ENCODE assay signal across 18 cellular contexts in the genomic region with DNA sequence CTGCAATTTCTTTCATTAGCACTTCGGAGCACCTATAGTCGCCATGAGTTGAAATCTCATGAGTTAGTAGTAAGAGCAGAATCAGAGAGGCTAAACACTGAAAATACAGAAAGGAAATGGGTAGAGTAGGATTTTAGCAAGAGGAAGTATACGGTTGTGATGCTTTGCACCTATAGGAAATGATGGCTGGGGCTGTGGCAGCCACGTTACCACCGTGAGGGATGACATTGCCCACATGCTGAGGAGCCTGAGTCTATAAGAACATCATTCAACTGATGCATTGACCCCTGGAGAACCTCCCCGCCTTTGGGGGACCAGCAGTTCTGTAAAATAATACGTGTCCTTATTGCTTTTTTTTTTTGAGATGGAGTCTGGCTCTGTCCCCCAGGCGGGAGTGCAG. TPM values are rescaled to one million over a fixed set of nuclear protein-coding genes. Genes with fewer than 3 reads are reported as not detected.
DNase-seq lines count a peak whose midpoint lies in the region; ATAC-seq and TF ChIP-seq lines count a peak whose summit lies in the region.
"Had no signal": no experiment of that assay in that cellular context is flagged by ENCODE, and none has a peak within 500 bp of the region (broad histone marks: within the 10 kb centered on the region; RNA-seq: fewer than 3 reads in every experiment).

No MANE protein-coding gene starts in this region.

- no peak for ATAC-seq in CD4-positive, CD25-positive, alpha-beta regulatory T cell (ENCODE audit: low read depth in 2 of 2)
- ATAC-seq in activated CD8-positive, alpha-beta memory T cell treated with anti-CD3 and anti-CD28 coated beads, Interleukin-2, amount 10 ng/mL, durations not matched to agents 7 days and 5 days = no peak
- no peak for ATAC-seq in lung (ENCODE audit: insufficient read depth, low FRiP score)
- no peak for ATAC-seq in GM19395 (IDR thresholded peaks at IDR 0.05; ENCODE audit: unreplicated experiment)
- ATAC-seq: right lobe of liver had no signal

- peak overlapping the region; percentile 5 for H3K4me3 ChIP-seq in CD4-positive, CD25-positive, alpha-beta regulatory T cell (ENCODE audit: low read depth, low read length)
- no peak overlapping the region for H3K4me3 ChIP-seq in HEK293 (ENCODE audit: low read depth, low read length)
- H3K4me3 ChIP-seq in lung = no peak overlapping the region
- H3K4me3 ChIP-seq: cardiac muscle cell, HAP-1, MG63, right lobe of liver had no signal

- in situ Hi-C loops in GM13977 (cut with MboI; ENCODE audit: low pct_unique_long_range_greater_than_20kb, low sequenced_read_pairs, unreplicated experiment) = no loop called here

- H3K4me3 Mint-ChIP-seq in CD4-positive, CD25-positive, alpha-beta regulatory T cell = peak overlapping the region; percentile 4 to 55 (median 38)
- H3K4me3 Mint-ChIP-seq in activated CD8-positive, alpha-beta memory T cell treated with anti-CD3 and anti-CD28 coated beads, Interleukin-2, amount 10 ng/mL, durations not matched to agents 7 days and 5 days = no peak overlapping the region

- WGBS in lung, 2 donors = 89 to 90% methylated on average over 8 of the region's 8 CpGs

- TF ChIP-seq CTCF in HEK293 (tag by site-specific recombination; IDR thresholded peaks at IDR 0.05) = no peak
- TF ChIP-seq CTCF in lung (IDR thresholded peaks at IDR 0.05; ENCODE audit: control extremely low read depth, extremely low read depth) = no peak
- TF ChIP-seq CTCF in GM13977 (IDR thresholded peaks at IDR 0.05; ENCODE audit: extremely low read depth, insufficient read depth, missing control alignments) = no peak

- peak overlapping the region; percentile 92 to 98 (median 98) for H3K27ac Mint-ChIP-seq in CD4-positive, CD25-positive, alpha-beta regulatory T cell
- peak overlapping the region; percentile 93 for H3K27ac Mint-ChIP-seq in activated CD8-positive, alpha-beta memory T cell treated with anti-CD3 and anti-CD28 coated beads, Interleukin-2, amount 10 ng/mL, durations not matched to agents 7 days and 5 days

- peaks cover 14 to 92% (median 58%) of the 10 kb centered on the region in 4 donors for H3K4me1 Mint-ChIP-seq in CD4-positive, CD25-positive, alpha-beta regulatory T cell
- peaks cover 84% of the 10 kb centered on the region for H3K4me1 Mint-ChIP-seq in activated CD8-positive, alpha-beta memory T cell treated with anti-CD3 and anti-CD28 coated beads, Interleukin-2, amount 10 ng/mL, durations not matched to agents 7 days and 5 days

- peaks cover 0 to 4% (median 0%) of the 10 kb centered on the region in 7 donors for H3K9me3 Mint-ChIP-seq in CD4-positive, CD25-positive, alpha-beta regulatory T cell
- H3K9me3 Mint-ChIP-seq in activated CD8-positive, alpha-beta memory T cell treated with anti-CD3 and anti-CD28 coated beads, Interleukin-2, amount 10 ng/mL, durations not matched to agents 7 days and 5 days (ENCODE audit: low read depth) = no peaks in the 10 kb centered on the region

- POLR2A ChIA-PET in HEK293 (lab: Yijun Ruan, JAX) = no interaction called here

- no peaks in the 10 kb centered on the region for H3K9me3 ChIP-seq in CD4-positive, CD25-positive, alpha-beta regulatory T cell (ENCODE audit: control insufficient read depth in 2 of 2, low read length in 2 of 2)
- H3K9me3 ChIP-seq in HEK293 (ENCODE audit: control insufficient read depth, insufficient read depth, low read depth, low read length) (no peaks in the 10 kb centered on the region), lung (ENCODE audit: control insufficient read depth in 2 of 2, insufficient read depth in 1 of 2, low read length in 1 of 2) (peaks cover 0 to 2% of the 10 kb centered on the region in 2 donors)
- H3K9me3 ChIP-seq: HAP-1, MG63, right lobe of liver had no signal

- no peaks in the 10 kb centered on the region for H3K36me3 ChIP-seq in CD4-positive, CD25-positive, alpha-beta regulatory T cell (ENCODE audit: control insufficient read depth, insufficient read depth, low read length)
- H3K36me3 ChIP-seq in HEK293 (ENCODE audit: control insufficient read depth in 2 of 2, insufficient read depth in 1 of 2, low read length in 2 of 2) (peaks cover 0 to 5% of the 10 kb centered on the region in 2 experiments; a peak in 1 of 3 replicates), lung (ENCODE audit: control insufficient read depth in 2 of 2, insufficient read depth in 2 of 2, low read length in 2 of 2) (no peaks in the 10 kb centered on the region)
- H3K36me3 ChIP-seq: cardiac muscle cell, HAP-1, MG63, right lobe of liver had no signal

- no peaks in the 10 kb centered on the region for H3K27me3 ChIP-seq in CD4-positive, CD25-positive, alpha-beta regulatory T cell (ENCODE audit: control insufficient read depth, insufficient read depth, low read length)
- H3K27me3 ChIP-seq in lung (ENCODE audit: control insufficient read depth, insufficient read depth) = no peaks in the 10 kb centered on the region
- H3K27me3 ChIP-seq: cardiac muscle cell, MG63, right lobe of liver had no signal

- H3K36me3 Mint-ChIP-seq in CD4-positive, CD25-positive, alpha-beta regulatory T cell = peaks cover 4% of the 10 kb centered on the region
- H3K36me3 Mint-ChIP-seq in activated CD8-positive, alpha-beta memory T cell treated with anti-CD3 and anti-CD28 coated beads, Interleukin-2, amount 10 ng/mL, durations not matched to agents 7 days and 5 days = peaks cover 11% of the 10 kb centered on the region

- DNase-seq in CD4-positive, CD25-positive, alpha-beta regulatory T cell = peak in 1 of 3 donors; percentile 49
- peak; percentile 55 for DNase-seq in activated CD8-positive, alpha-beta memory T cell treated with anti-CD3 and anti-CD28 coated beads, Interleukin-2, amount 10 ng/mL, durations not matched to agents 7 days and 5 days
- DNase-seq in lung (ENCODE audit: low spot score) = peak; percentile 13
- no peak for DNase-seq in GM13977 (ENCODE audit: low spot score)
- DNase-seq in SKM-1 treated with dmso at 0.1 percent for 144 hours (lab: John Stamatoyannopoulos, UW; ENCODE audit: unreplicated experiment) = no peak
- no peak for DNase-seq in NCI-H510A treated with DMSO at 0.1 percent for 48 hours (lab: John Stamatoyannopoulos, UW)
- DNase-seq: MG63, NCI-H187, nucleus accumbens, SHP77, T1000 had no signal

- CTCF ChIA-PET in HEK293 (lab: Yijun Ruan, JAX) = no interaction called here
- CTCF ChIA-PET in activated CD8-positive, alpha-beta memory T cell treated with anti-CD3 and anti-CD28 coated beads, Interleukin-2, amount 10 ng/mL, durations not matched to agents 7 days and 5 days (lab: Charles Lee) = no interaction called here

- peaks cover 8% of the 10 kb centered on the region for H3K27me3 Mint-ChIP-seq in CD4-positive, CD25-positive, alpha-beta regulatory T cell
- H3K27me3 Mint-ChIP-seq in activated CD8-positive, alpha-beta memory T cell treated with anti-CD3 and anti-CD28 coated beads, Interleukin-2, amount 10 ng/mL, durations not matched to agents 7 days and 5 days = no peaks in the 10 kb centered on the region

- peak overlapping the region; percentile 91 for H3K27ac ChIP-seq in CD4-positive, CD25-positive, alpha-beta regulatory T cell (ENCODE audit: insufficient read depth, low read length, poor library complexity, severe bottlenecking)
- H3K27ac ChIP-seq in HEK293 (ENCODE audit: extremely low read depth, low read depth, low read length) = no peak overlapping the region
- H3K27ac ChIP-seq in lung (ENCODE audit: low read depth in 1 of 2, low read length in 1 of 2) = no peak overlapping the region
- H3K27ac ChIP-seq: cardiac muscle cell, right lobe of liver had no signal

- H3K4me1 ChIP-seq in CD4-positive, CD25-positive, alpha-beta regulatory T cell (ENCODE audit: control insufficient read depth, insufficient read depth, low read length, poor library complexity, severe bottlenecking) = peaks cover 88% of the 10 kb centered on the region
- H3K4me1 ChIP-seq in HEK293 (ENCODE audit: control insufficient read depth, insufficient read depth, low read length) (no peaks in the 10 kb centered on the region), lung (ENCODE audit: control insufficient read depth in 2 of 2, insufficient read depth in 2 of 2, low read length in 2 of 2) (peaks cover under 1 to 4% of the 10 kb centered on the region in 2 donors)
- H3K4me1 ChIP-seq: right lobe of liver had no signal

RNA-seq across cellular contexts. Expression of a gene that starts 20.4 kb away (rescaled TPM):
- total RNA-seq in CD4-positive, CD25-positive, alpha-beta regulatory T cell = not detected
- polyA plus RNA-seq in CD4-positive, CD25-positive, alpha-beta regulatory T cell = not detected
- not detected for total RNA-seq in activated CD8-positive, alpha-beta memory T cell treated with anti-CD3 and anti-CD28 coated beads, Interleukin-2, amount 10 ng/mL, durations not matched to agents 7 days and 5 days
- under 1 TPM in 1 of 2 donors, not detected in 1; 0.28 TPM for total RNA-seq in lung
- under 1 TPM in 1 of 2 donors, not detected in 1; 0.20 TPM for polyA plus RNA-seq in lung
- total RNA-seq: cardiac muscle cell, kidney epithelial cell, mesenteric fat pad, right lobe of liver had no signal
- polyA plus RNA-seq: cardiac muscle cell had no signal

RNA-seq across cellular contexts. Expression of a gene that starts 40.7 kb away (rescaled TPM):
- 28.1 TPM for total RNA-seq in CD4-positive, CD25-positive, alpha-beta regulatory T cell
- polyA plus RNA-seq in CD4-positive, CD25-positive, alpha-beta regulatory T cell = 10 to 100 TPM; 47.8 to 66.1 (median 53.7) TPM
- total RNA-seq in activated CD8-positive, alpha-beta memory T cell treated with anti-CD3 and anti-CD28 coated beads, Interleukin-2, amount 10 ng/mL, durations not matched to agents 7 days and 5 days = 10 to 100 TPM in 1 of 2 experiments, 1 to 10 TPM in 1; 7.2 to 10.0 TPM
- total RNA-seq in lung = 10 to 100 TPM; 30.8 to 82.0 TPM
- polyA plus RNA-seq in lung = 10 to 100 TPM; 60.0 to 77.4 TPM

RNA-seq across cellular contexts. Expression of a gene that starts 53.6 kb away (rescaled TPM):
- total RNA-seq in CD4-positive, CD25-positive, alpha-beta regulatory T cell = 503 TPM
- polyA plus RNA-seq in CD4-positive, CD25-positive, alpha-beta regulatory T cell = 100 to 1,000 TPM; 465 to 575 (median 487) TPM
- total RNA-seq in activated CD8-positive, alpha-beta memory T cell treated with anti-CD3 and anti-CD28 coated beads, Interleukin-2, amount 10 ng/mL, durations not matched to agents 7 days and 5 days = 100 to 1,000 TPM; 262 to 354 TPM
- 100 to 1,000 TPM in 1 of 2 donors, 1 to 10 TPM in 1; 9.9 to 124 TPM for total RNA-seq in lung
- polyA plus RNA-seq in lung = 100 to 1,000 TPM; 152 to 203 TPM

Comparison
In these comparisons a context has a peak if more than half of its experiments do, and no peak if none do; other contexts are left out.
1. DNase-seq: peak in activated CD8-positive, alpha-beta memory T cell treated with anti-CD3 and anti-CD28 coated beads, Interleukin-2, amount 10 ng/mL, durations not matched to agents 7 days and 5 days (single experiment) and lung (single experiment); none in GM13977 (single experiment), SKM-1 treated with dmso at 0.1 percent for 144 hours (single experiment) and NCI-H510A treated with DMSO at 0.1 percent for 48 hours (single experiment).